ENCODE assay signal across 13 cellular contexts in the genomic region with DNA sequence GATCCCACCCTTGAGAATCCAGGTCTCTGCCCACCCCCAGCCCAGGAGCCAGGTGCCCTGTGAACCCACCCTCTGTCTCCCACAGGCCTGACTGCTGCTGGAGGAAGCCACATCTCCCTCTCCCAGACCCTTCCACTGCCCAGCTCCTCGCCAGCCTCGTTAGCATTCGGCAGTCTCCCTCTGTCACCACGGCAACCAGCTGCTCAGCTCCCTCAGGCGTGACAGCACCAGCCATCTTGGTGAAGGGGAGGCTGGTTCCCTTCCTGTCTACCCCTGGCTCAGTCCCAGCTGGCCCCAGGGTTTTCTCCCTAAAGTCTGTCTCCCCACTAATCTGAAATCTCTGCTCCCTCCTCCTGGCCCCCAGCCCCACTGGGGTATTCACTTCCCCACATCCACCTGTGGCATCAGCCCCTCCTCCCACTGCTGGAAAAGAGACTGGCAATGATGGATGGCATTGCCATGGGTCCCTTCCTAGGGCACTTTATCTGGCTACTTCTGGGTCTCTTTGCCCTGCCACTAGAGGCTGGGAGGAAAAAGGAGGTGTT. TPM values are rescaled to one million over a fixed set of nuclear protein-coding genes. Genes with fewer than 3 reads are reported as not detected.
A peak's percentile ranks its signal among the peaks of the same experiment; 100 is the strongest.
DNase-seq lines count a peak whose midpoint lies in the region; ATAC-seq and TF ChIP-seq lines count a peak whose summit lies in the region.
"Had no signal": no experiment of that assay in that cellular context is flagged by ENCODE, and none has a peak within 500 bp of the region (broad histone marks: within the 10 kb centered on the region; RNA-seq: fewer than 3 reads in every experiment).

No MANE protein-coding gene starts in this region.

- intact Hi-C loops in CD8-positive, alpha-beta T cell (cut with DNase I, micrococcal nuclease): no loop called here
- intact Hi-C loops in OCI-LY7 (cut with micrococcal nuclease; ENCODE audit: unreplicated experiment): no loop called here

- H3K9ac ChIP-seq in Loucy (ENCODE audit: low read depth, low read length, poor library complexity, severe bottlenecking): no peak overlapping the region

- H3K36me3 ChIP-seq in CD8-positive, alpha-beta T cell (ENCODE audit: insufficient read depth, low read length): no peaks in the 10 kb centered on the region
- no peaks in the 10 kb centered on the region for H3K36me3 ChIP-seq in Loucy (ENCODE audit: insufficient read depth, low read length)
- no peaks in the 10 kb centered on the region for H3K36me3 ChIP-seq in OCI-LY7 (ENCODE audit: insufficient read depth, low read length)

- peak overlapping the region; percentile 46 for H3K27ac Mint-ChIP-seq in CD8-positive, alpha-beta T cell
- H3K27ac Mint-ChIP-seq: activated naive CD8-positive, alpha-beta T cell had no signal

- H3K27ac ChIP-seq in CD8-positive, alpha-beta T cell (ENCODE audit: low read depth, low read length): no peak overlapping the region
- peak overlapping the region; percentile 41 for H3K27ac ChIP-seq in OCI-LY7 (ENCODE audit: low read depth, low read length, poor library complexity, severe bottlenecking)

- H3K4me3 ChIP-seq in CD8-positive, alpha-beta T cell (ENCODE audit: low read depth, low read length): no peak overlapping the region
- H3K4me3 ChIP-seq in Loucy (ENCODE audit: low read length, poor library complexity, severe bottlenecking) (no peak overlapping the region), OCI-LY7 (ENCODE audit: low read depth, low read length, poor library complexity, severe bottlenecking) (peak overlapping the region; percentile 32)

- peaks cover 11% of the 10 kb centered on the region for H3K4me1 Mint-ChIP-seq in CD8-positive, alpha-beta T cell (ENCODE audit: low read depth)

- CTCF ChIA-PET in CD8-positive, alpha-beta T cell (lab: Charles Lee): interaction anchor here (1.2 kb wide), 2 partner anchors 9 to 20 kb away, joined by 3 to 5 read pairs; no protein-coding TSS in a partner anchor
- CTCF ChIA-PET in OCI-LY7 (lab: Charles Lee; ENCODE audit: unreplicated experiment): interaction anchor here (0.8 kb wide), 1 partner anchor 10 kb away, joined by 5 read pairs; no protein-coding TSS in a partner anchor

- no peak for ATAC-seq in CD8-positive, alpha-beta T cell
- ATAC-seq: left colon had no signal

- peak overlapping the region; percentile 13 for H3K4me2 ChIP-seq in Loucy (ENCODE audit: low read depth, low read length, poor library complexity, severe bottlenecking)
- H3K4me2 ChIP-seq in OCI-LY7 (ENCODE audit: low read length): peak overlapping the region; percentile 69

- H3K79me2 ChIP-seq in Loucy (ENCODE audit: insufficient read depth, low read length) (no peaks in the 10 kb centered on the region), OCI-LY7 (ENCODE audit: insufficient read depth, low read depth, low read length) (no peaks in the 10 kb centered on the region)

- H3F3A ChIP-seq in Loucy (ENCODE audit: low read depth): no peaks in the 10 kb centered on the region

- no TSS peak for BruUV-seq in OCI-LY7 (replicated peaks; lab: Mats Ljungman, UMichigan)

- H3K9me3 Mint-ChIP-seq in CD8-positive, alpha-beta T cell: no peaks in the 10 kb centered on the region

- no peak for TF ChIP-seq CTCF in CD8-positive, alpha-beta T cell (IDR thresholded peaks at IDR 0.05)
- no peak for TF ChIP-seq CTCF in Loucy (conservative IDR thresholded peaks at IDR 0.05; ENCODE audit: low read length)
- no peak for TF ChIP-seq CTCF in OCI-LY7 (conservative IDR thresholded peaks at IDR 0.05; ENCODE audit: low read length)

- H3K9me3 ChIP-seq in CD8-positive, alpha-beta T cell (ENCODE audit: low read length): no peaks in the 10 kb centered on the region
- H3K9me3 ChIP-seq in Loucy (ENCODE audit: insufficient read depth, low read depth, low read length) (no peaks in the 10 kb centered on the region), OCI-LY7 (ENCODE audit: low read length) (no peaks in the 10 kb centered on the region)

- H3K27me3 ChIP-seq in CD8-positive, alpha-beta T cell (ENCODE audit: insufficient read depth, low read length): no peaks in the 10 kb centered on the region
- no peaks in the 10 kb centered on the region for H3K27me3 ChIP-seq in Loucy (ENCODE audit: insufficient read depth, low read length, poor library complexity, severe bottlenecking)

- no peaks in the 10 kb centered on the region for H4K20me1 ChIP-seq in Loucy (ENCODE audit: insufficient read depth, low read length, poor library complexity, severe bottlenecking)
- no peaks in the 10 kb centered on the region for H4K20me1 ChIP-seq in OCI-LY7 (ENCODE audit: insufficient read depth, low read length)

- H2AFZ ChIP-seq in Loucy (ENCODE audit: low read length) (no peak overlapping the region), OCI-LY7 (ENCODE audit: low read length) (peak overlapping the region; percentile 85)

- peaks cover 12% of the 10 kb centered on the region for H3K4me1 ChIP-seq in CD8-positive, alpha-beta T cell (ENCODE audit: insufficient read depth, low read length)
- H3K4me1 ChIP-seq in Loucy (ENCODE audit: insufficient read depth, low read length, poor library complexity, severe bottlenecking) (peaks cover 18% of the 10 kb centered on the region), OCI-LY7 (ENCODE audit: insufficient read depth, low read length, poor library complexity, severe bottlenecking) (peaks cover 29% of the 10 kb centered on the region)

- H3K27me3 Mint-ChIP-seq in CD8-positive, alpha-beta T cell (ENCODE audit: low read depth): peaks cover 22% of the 10 kb centered on the region

- no peaks in the 10 kb centered on the region for H3K36me3 Mint-ChIP-seq in CD8-positive, alpha-beta T cell
- H3K36me3 Mint-ChIP-seq: activated naive CD8-positive, alpha-beta T cell had no signal

- H3K9me2 ChIP-seq in Loucy (replicated peaks; ENCODE audit: low read depth, low read length) (no peaks in the 10 kb centered on the region), OCI-LY7 (ENCODE audit: insufficient read depth, low read length) (no peaks in the 10 kb centered on the region)

- no peak for DNase-seq in CD8-positive, alpha-beta T cell
- DNase-seq in OCI-LY7 (ENCODE audit: low spot score) (peak; percentile 84), medulla oblongata (ENCODE audit: extremely low spot score) (peak; percentile 52), AG08395 (ENCODE audit: low spot score) (no peak), islet precursor cell (no peak), NK-92 (lab: John Stamatoyannopoulos, UW; ENCODE audit: unreplicated experiment) (no peak)
- no peak for DNase-seq in activated CD8-positive, alpha-beta memory T cell treated with anti-CD3 and anti-CD28 coated beads for 24 hours
- DNase-seq: left colon; MV-4-11; stimulated activated CD4-positive, alpha-beta T cell treated with anti-CD3 and anti-CD28 coated beads, Interleukin-4, amount 100 ng/mL, for 4 hours; T-helper 9 cell had no signal

- no peak overlapping the region for H3K4me3 Mint-ChIP-seq in CD8-positive, alpha-beta T cell
- H3K4me3 Mint-ChIP-seq: activated naive CD8-positive, alpha-beta T cell had no signal

- POLR2A ChIA-PET in CD8-positive, alpha-beta T cell (lab: Charles Lee): no interaction called here
- POLR2A ChIA-PET in OCI-LY7 (lab: Charles Lee): interaction anchor here (0.6 to 1.0 kb wide), 3 partner anchors 9 to 84 kb away, joined by 3 read pairs; a partner anchor contains a TSS

RNA-seq across cellular contexts. Expression of a gene that starts 28.1 kb away (rescaled TPM):
- total RNA-seq in CD8-positive, alpha-beta T cell: under 1 TPM; 0.17 to 0.43 TPM
- 2.2 and 2.4 TPM in 2 replicates for total RNA-seq in OCI-LY7 (2014; rRNA removed; shearing (Covaris generic))
- total RNA-seq in OCI-LY7 (2022): 1.6 and 3.3 TPM in 2 replicates

RNA-seq across cellular contexts. Expression of a gene that starts 49.0 kb away (rescaled TPM):
- 100 to 1,000 TPM; 468 to 472 TPM for total RNA-seq in CD8-positive, alpha-beta T cell
- total RNA-seq in OCI-LY7 (2014; rRNA removed; shearing (Covaris generic)): 127 and 145 TPM in 2 replicates
- 195 and 205 TPM in 2 replicates for total RNA-seq in OCI-LY7 (2022)

Comparison
In these comparisons a context has a peak if more than half of its experiments do, and no peak if none do; other contexts are left out.
1. DNase-seq: peak in OCI-LY7 (single experiment) and medulla oblongata (single experiment); none in CD8-positive, alpha-beta T cell (0 of 7), AG08395 (single experiment), islet precursor cell (single experiment), NK-92 (single experiment) and activated CD8-positive, alpha-beta memory T cell treated with anti-CD3 and anti-CD28 coated beads for 24 hours (single experiment).